In the genomic region with DNA sequence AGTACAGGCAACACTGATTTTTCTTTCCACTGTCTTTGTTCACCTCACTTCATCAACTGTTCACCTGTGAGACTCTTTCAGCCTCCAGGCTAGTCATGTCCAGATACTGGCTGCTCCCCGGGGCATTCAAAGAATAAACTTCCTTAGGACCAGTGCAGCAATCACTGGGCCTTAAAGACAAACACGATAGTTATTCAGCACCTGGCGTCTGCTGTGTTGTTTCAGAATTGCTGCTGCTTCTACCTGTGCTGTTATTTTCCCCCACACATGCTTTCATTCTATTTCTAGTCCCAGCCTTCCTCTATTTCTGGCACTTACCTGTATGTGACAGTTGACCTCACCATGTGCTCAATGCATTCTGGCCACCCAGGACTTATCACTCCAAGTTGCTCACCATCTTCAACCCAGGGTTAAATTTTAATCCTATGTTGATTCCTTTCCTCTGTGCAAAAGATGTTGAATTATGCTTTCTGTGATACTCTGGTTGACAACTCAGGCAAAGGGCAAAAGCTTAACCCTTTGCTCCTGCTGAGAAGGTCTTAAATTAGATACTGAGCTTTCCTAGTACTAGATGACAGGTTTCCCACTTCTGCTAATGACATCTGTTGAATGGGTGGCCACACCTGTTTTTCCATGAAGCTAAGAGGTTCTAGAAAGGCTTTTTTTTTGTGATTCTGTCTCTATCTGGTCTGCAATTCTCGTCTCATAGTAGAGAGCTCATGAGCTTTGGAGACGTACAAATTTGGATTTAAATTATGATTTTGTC, we compare ENCODE assay signal across 19 cellular contexts. TPM values are rescaled to one million over a fixed set of nuclear protein-coding genes. Genes with fewer than 3 reads are reported as not detected.
DNase-seq lines count a peak whose midpoint lies in the region; ATAC-seq, FAIRE-seq and TF ChIP-seq lines count a peak whose summit lies in the region.
"Had no signal": no experiment of that assay in that cellular context is flagged by ENCODE, and none has a peak within 500 bp of the region (broad histone marks: within the 10 kb centered on the region; RNA-seq: fewer than 3 reads in every experiment).

No MANE protein-coding gene starts in this region.

- no peak overlapping the region for H3K4me3 Mint-ChIP-seq in endothelial cell (ENCODE audit: unreplicated experiment)
- H3K4me3 Mint-ChIP-seq: activated T-cell treated with anti-CD3 and anti-CD28 coated beads, Interleukin-2, amount 50 U/mL, for 4 hours had no signal

- no peak overlapping the region for H3K56ac ChIP-seq in H1 (replicated peaks; ENCODE audit: insufficient read length, low read depth, low read length)

- no peak overlapping the region for H2BK15ac ChIP-seq in H1 (ENCODE audit: low read length)

- no peak overlapping the region for H3K18ac ChIP-seq in H1 (ENCODE audit: extremely low read depth, low read length)

- no peak overlapping the region for H3K27ac ChIP-seq in H1 (ENCODE audit: low read depth, low read length)
- H3K27ac ChIP-seq: suprapubic skin had no signal

- no peaks in the 10 kb centered on the region for H3K9me3 ChIP-seq in H1 (ENCODE audit: insufficient read depth in 2 of 2, low read depth in 1 of 2, low read length in 1 of 2)
- H3K9me3 ChIP-seq: suprapubic skin had no signal

- H3K9ac ChIP-seq in H1 (replicated peaks in 1 of 4; ENCODE audit: extremely low read depth in 1 of 4, low read depth in 3 of 4, low read length in 3 of 4), result no peak overlapping the region

- H3K27me3 Mint-ChIP-seq in endothelial cell (ENCODE audit: unreplicated experiment), result no peaks in the 10 kb centered on the region

- no peaks in the 10 kb centered on the region for H3K4me1 Mint-ChIP-seq in endothelial cell (ENCODE audit: unreplicated experiment)

- H3K79me1 ChIP-seq in H1 (ENCODE audit: low read depth, low read length), result no peaks in the 10 kb centered on the region

- H3K4ac ChIP-seq in H1 (replicated peaks; ENCODE audit: insufficient read length, low read depth, low read length), result no peak overlapping the region

- no peak overlapping the region for H2BK12ac ChIP-seq in H1 (ENCODE audit: low read depth, low read length)

- no peak for TF ChIP-seq EP300 in H1 (IDR thresholded peaks at IDR 0.05; ENCODE audit: borderline replicate concordance in 1 of 2, low read depth in 2 of 2, low read length in 2 of 2)

- TF ChIP-seq RAD21 in H1 (IDR thresholded peaks at IDR 0.05 in 1 of 2, conservative IDR thresholded peaks at IDR 0.05 in 1 of 2; ENCODE audit: low read depth in 2 of 2, low read length in 2 of 2), result no peak

- H2BK120ac ChIP-seq in H1 (replicated peaks; ENCODE audit: low read depth, low read length), result no peak overlapping the region

- H3K79me2 ChIP-seq in H1 (ENCODE audit: control insufficient read depth in 1 of 2, insufficient read depth in 2 of 2, low read length in 2 of 2), result no peaks in the 10 kb centered on the region

- ATAC-seq in GM18517 (IDR thresholded peaks at IDR 0.05; ENCODE audit: unreplicated experiment) (peak; percentile 65), GM21529 (IDR thresholded peaks at IDR 0.05; ENCODE audit: unreplicated experiment) (peak; percentile 87), HG03342 (IDR thresholded peaks at IDR 0.05; ENCODE audit: unreplicated experiment) (peak; percentile 71)
- ATAC-seq: activated T-cell treated with anti-CD3 and anti-CD28 coated beads, Interleukin-2, amount 50 U/mL, for 4 hours had no signal

- TF ChIP-seq POLR2A in H1 (IDR thresholded peaks at IDR 0.05; ENCODE audit: control extremely low read depth in 1 of 2, low read depth in 2 of 2, low read length in 2 of 2), result no peak

- H2AFZ ChIP-seq in H1 (ENCODE audit: low read length), result 0 out of 2 replicates have a peak overlapping the region, but pooled peaks have one; percentile 57

- H3K9me3 Mint-ChIP-seq in endothelial cell (ENCODE audit: unreplicated experiment), result no peaks in the 10 kb centered on the region

- no peaks in the 10 kb centered on the region for H3K27me3 ChIP-seq in H1 (replicated peaks in 1 of 4; ENCODE audit: control insufficient read depth in 3 of 4, extremely low read depth in 1 of 4, insufficient read depth in 3 of 4, low read length in 3 of 4)
- H3K27me3 ChIP-seq: suprapubic skin had no signal

- no peak overlapping the region for H2BK5ac ChIP-seq in H1 (ENCODE audit: low read depth, low read length)

- no peak overlapping the region for H2BK20ac ChIP-seq in H1 (ENCODE audit: low read length)

- no peak for TF ChIP-seq CTCF in H1 (IDR thresholded peaks at IDR 0.05; ENCODE audit: control extremely low read depth in 1 of 3, insufficient read depth in 1 of 3, low read depth in 1 of 3, low read length in 3 of 3)
- no peak for TF ChIP-seq CTCF in endothelial cell (IDR thresholded peaks at IDR 0.05; ENCODE audit: unreplicated experiment)

- peaks cover 0 to 2% (median 0%) of the 10 kb centered on the region in 4 experiments; a peak in 1 of 7 replicates for H3K4me1 ChIP-seq in H1 (replicated peaks in 1 of 4; ENCODE audit: control insufficient read depth in 3 of 4, insufficient read depth in 4 of 4, low read length in 3 of 4)
- H3K4me1 ChIP-seq: suprapubic skin had no signal

- POLR2A ChIA-PET in H1 (lab: Charles Lee; ENCODE audit: partially characterized antibody), result interaction anchor here (0.6 kb wide), 1 partner anchor 25 kb away, joined by 3 read pairs; no protein-coding TSS in a partner anchor

- no peak overlapping the region for H3K14ac ChIP-seq in H1 (ENCODE audit: insufficient read length)

- no peak overlapping the region for H3K23ac ChIP-seq in H1 (ENCODE audit: insufficient read length)

- no peaks in the 10 kb centered on the region for H3K36me3 ChIP-seq in H1 (ENCODE audit: control insufficient read depth in 2 of 4, insufficient read depth in 4 of 4, low read length in 3 of 4)
- H3K36me3 ChIP-seq: suprapubic skin had no signal

- WGBS in H1 (ENCODE audit: extremely low coverage in 1 of 2, insufficient coverage in 1 of 2, insufficient read length in 1 of 2, insufficient replicate concordance in 2 of 2, low coverage in 1 of 2, low lambda C conversion rate in 2 of 2, missing lambda C conversion rate in 1 of 2), 2 experiments, result 85% methylated on average over 5 of the region's 5 CpGs; no CpG with 5 or more reads in 1 of the 2 experiments

- no peak overlapping the region for H3K27ac Mint-ChIP-seq in endothelial cell (ENCODE audit: unreplicated experiment)

- no peaks in the 10 kb centered on the region for H3K36me3 Mint-ChIP-seq in endothelial cell (ENCODE audit: low read depth, unreplicated experiment)

- no peak overlapping the region for H4K8ac ChIP-seq in H1 (ENCODE audit: extremely low read depth, insufficient read depth, low read length)

- H4K20me1 ChIP-seq in H1 (replicated peaks in 1 of 2; ENCODE audit: control insufficient read depth in 1 of 2, insufficient read depth in 2 of 2, low read length in 2 of 2), result no peaks in the 10 kb centered on the region

- DNase-seq in H1 (ENCODE audit: low read depth in 1 of 2, low spot score in 2 of 2), result no peak
- no peak for DNase-seq in nucleus accumbens (lab: John Stamatoyannopoulos, UW)
- no peak for DNase-seq in NCI-H345 (lab: John Stamatoyannopoulos, UW)
- no peak for DNase-seq in endothelial cell (ENCODE audit: low spot score)
- no peak for DNase-seq in epidermal melanocyte (ENCODE audit: insufficient read length, low spot score)
- DNase-seq: activated T-cell treated with anti-CD3 and anti-CD28 coated beads, Interleukin-2, amount 50 U/mL, for 4 hours; AML-193; caudate nucleus; DMS 273 treated with DMSO at 0.1 percent for 48 hours; HCEC 1CT; NCI-H1092 treated with DMSO at 0.1 percent for 48 hours; NCI-H524; retina had no signal

- H4K5ac ChIP-seq in H1 (ENCODE audit: insufficient read length, low read depth, low read length), result no peak overlapping the region

- H2AK5ac ChIP-seq in H1 (ENCODE audit: low read depth, low read length), result no peak overlapping the region

- CTCF ChIA-PET in H1 (lab: Charles Lee; ENCODE audit: partially characterized antibody), result interaction anchor here (0.6 to 0.9 kb wide), 3 partner anchors 12 to 122 kb away, joined by 3 to 4 read pairs (median 3); no protein-coding TSS in a partner anchor

- H3K4me3 ChIP-seq in H1 (ENCODE audit: extremely low read depth in 1 of 4, insufficient read depth in 2 of 4, low read depth in 3 of 4, low read length in 4 of 4), result no peak overlapping the region
- H3K4me3 ChIP-seq: suprapubic skin had no signal

- no peaks in the 10 kb centered on the region for H3K23me2 ChIP-seq in H1 (ENCODE audit: low read depth, low read length)

- FAIRE-seq in H1 (lab: Jason Lieb, UNC), result no peak

- no peak overlapping the region for H3K4me2 ChIP-seq in H1 (ENCODE audit: insufficient read depth in 1 of 2, low read depth in 2 of 2, low read length in 2 of 2)

- H4K91ac ChIP-seq in H1 (replicated peaks; ENCODE audit: insufficient read length, low read length), result no peak overlapping the region

RNA-seq across cellular contexts. Expression of gene PTPRQ, which starts 41.4 kb away (rescaled TPM):
- not detected in 2 replicates for total RNA-seq in H1 (2021; fragmentation: NEBNext Ultra II Directional; extraction: Animal tissue kit (Norgen Biotek cat#: 25700))
- not detected in 2 replicates for polyA plus RNA-seq in H1 (2011; rRNA removed)
- polyA plus RNA-seq in H1 (2011; cell fraction: cytosol; rRNA removed), result not detected
- polyA plus RNA-seq in H1 (2011; cell fraction: nucleus; rRNA removed), result not detected
- not detected in 4 replicates for polyA plus RNA-seq in H1 (2012, experiment 1 of 2)
- not detected for polyA plus RNA-seq in H1 (2012, experiment 2 of 2)
- under 0.01 TPM for polyA plus RNA-seq in H1 (2013, experiment 1 of 2)
- polyA plus RNA-seq in H1 (2013, experiment 2 of 2), result not detected
- not detected in 2 replicates for polyA minus RNA-seq in H1 (2011; rRNA and poly(A)+ RNA removed)
- polyA minus RNA-seq in H1 (2011; cell fraction: cytosol; rRNA and poly(A)+ RNA removed), result not detected
- polyA minus RNA-seq in H1 (2011; cell fraction: nucleus; rRNA and poly(A)+ RNA removed), result not detected
- total RNA-seq in endothelial cell (ENCODE audit: unreplicated experiment), result not detected
- total RNA-seq: activated T-cell treated with anti-CD3 and anti-CD28 coated beads, Interleukin-2, amount 50 U/mL, for 4 hours; T-helper 1 cell treated with Interleukin-12 subunit alpha and Interleukin-12 subunit beta and Interleukin-4 antibody, amounts not matched to agents 30 ng/mL and 1 ng/mL, for 36 hours had no signal
- polyA plus RNA-seq: neural cell had no signal
